Comparison of ENCODE assay signal across 1 cellular context in genomic region chr2:241228081-241228859, GRCh38.
TF ChIP-seq lines count a peak whose summit lies in the region.

No MANE protein-coding gene starts in this region.

TF ChIP-seq in H1, 55 proteins besides CTCF, POLR2A, EP300 and RAD21:
- TF ChIP-seq ATF2 (IDR thresholded peaks at IDR 0.05; ENCODE audit: low read length) (no peak), ATF3 (IDR thresholded peaks at IDR 0.05; ENCODE audit: insufficient read depth, low read depth, low read length) (no peak), SIX5 (IDR thresholded peaks at IDR 0.05; ENCODE audit: low read depth, low read length) (no peak), FOSL1 (IDR thresholded peaks at IDR 0.05; ENCODE audit: insufficient read depth, low read depth, low read length) (no peak), CTBP2 (IDR thresholded peaks at IDR 0.05; ENCODE audit: borderline replicate concordance, insufficient read depth, insufficient read length, low read length) (no peak), ASH2L (IDR thresholded peaks at IDR 0.05; ENCODE audit: low read length) (no peak), CBX5 (IDR thresholded peaks at IDR 0.05; ENCODE audit: low read depth, low read length) (no peak), NRF1 (IDR thresholded peaks at IDR 0.05; ENCODE audit: low read depth, low read length) (no peak), JUND (IDR thresholded peaks at IDR 0.05; ENCODE audit: low read length) (no peak), SP1 (IDR thresholded peaks at IDR 0.05; ENCODE audit: low read depth, low read length) (no peak), NANOG (IDR thresholded peaks at IDR 0.05; ENCODE audit: insufficient read depth, low read depth, low read length, poor library complexity, severe bottlenecking) (no peak), HDAC2 (IDR thresholded peaks at IDR 0.05; ENCODE audit: borderline replicate concordance in 1 of 2, low read depth in 2 of 2, low read length in 2 of 2) (no peak), KDM1A (IDR thresholded peaks at IDR 0.05; ENCODE audit: borderline replicate concordance, low read length) (no peak), RBBP5 (IDR thresholded peaks at IDR 0.05; ENCODE audit: borderline replicate concordance, low read depth, low read length) (no peak), SP2 (IDR thresholded peaks at IDR 0.05; ENCODE audit: low read length) (no peak)
